In genomic region chr10:5446390-5446926, GRCh38 we compare ENCODE assay signal across 8 cellular contexts. TPM values are rescaled to one million over a fixed set of nuclear protein-coding genes. Genes with fewer than 3 reads are reported as not detected.
DNase-seq lines count a peak whose midpoint lies in the region; ATAC-seq and TF ChIP-seq lines count a peak whose summit lies in the region.

No MANE protein-coding gene starts in this region.

- H3K9me2 ChIP-seq in PC-3 (replicated peaks; ENCODE audit: low read length) = no peaks in the 10 kb centered on the region

- peaks cover 78% of the 10 kb centered on the region for H3K79me2 ChIP-seq in PC-3 (ENCODE audit: low read length)

- peaks cover 37% of the 10 kb centered on the region for H4K20me1 ChIP-seq in PC-3 (ENCODE audit: low read length)

- peak overlapping the region in 1 of 2 donors; percentile 35 for H3K27ac Mint-ChIP-seq in stimulated activated naive CD8-positive, alpha-beta T cell treated with anti-CD3 and anti-CD28 coated beads, Interleukin-15, amount 100 ng/mL, for 72 hours

- DNase-seq in PC-3 (peak; percentile 83), activated gamma-delta T cell treated with Interleukin-2 at 50 U/mL for 16 hours (peak; percentile 56), foreskin keratinocyte (peak; percentile 82 to 93), NCI-H345 treated with DMSO at 0.1 percent for 48 hours (lab: John Stamatoyannopoulos, UW; ENCODE audit: unreplicated experiment) (no peak)
- peak; percentile 76 to 79 for DNase-seq in stimulated activated naive CD8-positive, alpha-beta T cell treated with anti-CD3 and anti-CD28 coated beads, Interleukin-15, amount 100 ng/mL, for 72 hours

- TF ChIP-seq CTCF in PC-3 (conservative IDR thresholded peaks at IDR 0.05; ENCODE audit: low read depth, low read length) (no peak), foreskin keratinocyte (conservative IDR thresholded peaks at IDR 0.05) (peak; percentile 1)

- H2AFZ ChIP-seq in PC-3 (ENCODE audit: low read length) (no peak overlapping the region), neuron (ENCODE audit: low read depth, low read length) (no peak overlapping the region)

- peak overlapping the region; percentile 86 for H3K9ac ChIP-seq in PC-3 (ENCODE audit: low read length)

- H3K4me3 Mint-ChIP-seq in stimulated activated naive CD8-positive, alpha-beta T cell treated with anti-CD3 and anti-CD28 coated beads, Interleukin-15, amount 100 ng/mL, for 72 hours = peak overlapping the region; percentile 68 to 86

- H3K27me3 ChIP-seq in PC-3 (ENCODE audit: low read length) (no peaks in the 10 kb centered on the region), foreskin keratinocyte (no peaks in the 10 kb centered on the region), neuron (ENCODE audit: insufficient read depth, low read length) (no peaks in the 10 kb centered on the region)

- peak overlapping the region; percentile 92 for H3K4me2 ChIP-seq in PC-3 (ENCODE audit: low read length)

- peak; percentile 36 for ATAC-seq in HG03342 (IDR thresholded peaks at IDR 0.05; ENCODE audit: unreplicated experiment)
- ATAC-seq in PC-3 = peak; percentile 88
- peak; percentile 92 for ATAC-seq in foreskin keratinocyte
- peak; percentile 75 for ATAC-seq in stimulated activated naive CD8-positive, alpha-beta T cell treated with anti-CD3 and anti-CD28 coated beads, Interleukin-15, amount 100 ng/mL, for 72 hours

- H3K27ac ChIP-seq in PC-3 (ENCODE audit: low read length) (peak overlapping the region; percentile 37; the same call in 1 of the 2 replicates), foreskin keratinocyte (peak overlapping the region; percentile 77)

- peaks cover 38% of the 10 kb centered on the region for H3K4me1 Mint-ChIP-seq in stimulated activated naive CD8-positive, alpha-beta T cell treated with anti-CD3 and anti-CD28 coated beads, Interleukin-15, amount 100 ng/mL, for 72 hours

- no TSS peak for BruUV-seq in PC-3 (replicated peaks; lab: Mats Ljungman, UMichigan)

- peaks cover 8% of the 10 kb centered on the region; the same call in 1 of the 2 replicates for H3K4me1 ChIP-seq in PC-3 (ENCODE audit: insufficient read depth, low read length)
- peaks cover 11% of the 10 kb centered on the region for H3K4me1 ChIP-seq in foreskin keratinocyte
- H3K4me1 ChIP-seq in neuron (ENCODE audit: insufficient read depth, low read length) = peaks cover 28% of the 10 kb centered on the region

- H3F3A ChIP-seq in PC-3 (ENCODE audit: low read length, unreplicated experiment) = peaks cover 6% of the 10 kb centered on the region

- intact Hi-C loops in PC-3 (cut with micrococcal nuclease) = loop anchor here (1.0 to 5.0 kb wide), 2 partner anchors 100 to 166 kb away; no protein-coding TSS in a partner anchor

- H3K36me3 ChIP-seq in PC-3 (ENCODE audit: low read depth, low read length) (peaks cover 8% of the 10 kb centered on the region), neuron (ENCODE audit: insufficient read depth, low read length) (no peaks in the 10 kb centered on the region)

- no peaks in the 10 kb centered on the region for H3K27me3 Mint-ChIP-seq in stimulated activated naive CD8-positive, alpha-beta T cell treated with anti-CD3 and anti-CD28 coated beads, Interleukin-15, amount 100 ng/mL, for 72 hours

- peak overlapping the region; percentile 37; the same call in 1 of the 2 replicates for H3K4me3 ChIP-seq in GM08714 (ENCODE audit: low read length)
- H3K4me3 ChIP-seq in PC-3 (ENCODE audit: low read length) = peak overlapping the region; percentile 92
- H3K4me3 ChIP-seq in neuron (ENCODE audit: low read length) = peak overlapping the region; percentile 80

- H3K9me3 Mint-ChIP-seq in stimulated activated naive CD8-positive, alpha-beta T cell treated with anti-CD3 and anti-CD28 coated beads, Interleukin-15, amount 100 ng/mL, for 72 hours = no peaks in the 10 kb centered on the region

- POLR2A ChIA-PET in PC-3 (lab: Charles Lee; ENCODE audit: unreplicated experiment) = interaction anchor here (0.6 to 1.2 kb wide), 11 partner anchors 10 to 367 kb away, joined by 3 to 8 read pairs (median 4); partner anchors contain the start of gene GDI2

- H3K9me3 ChIP-seq in PC-3 (ENCODE audit: low read length) (no peaks in the 10 kb centered on the region), neuron (ENCODE audit: low read length) (no peaks in the 10 kb centered on the region)

- CTCF ChIA-PET in PC-3 (lab: Charles Lee) = interaction anchor here (0.6 to 0.9 kb wide), 3 partner anchors 49 to 674 kb away, joined by 3 read pairs; no protein-coding TSS in a partner anchor

RNA-seq across cellular contexts. Expression of gene NET1, which starts 34.1 kb away (rescaled TPM):
- total RNA-seq in PC-3 (2014; rRNA removed) (86.9 and 88.2 TPM in 2 replicates), foreskin keratinocyte (164 and 203 TPM in 2 replicates)
- 63.4 and 64.3 TPM in 2 replicates for polyA plus RNA-seq in foreskin keratinocyte

RNA-seq across cellular contexts. Expression of gene TUBAL3, which starts 41.8 kb away (rescaled TPM):
- total RNA-seq in PC-3 (2014; rRNA removed) = not detected in 2 replicates
- 0.60 and 1.1 TPM in 2 replicates for total RNA-seq in foreskin keratinocyte
- polyA plus RNA-seq in foreskin keratinocyte = 0.35 and 1.0 TPM in 2 replicates

RNA-seq across cellular contexts. Expression of gene CALML5, which starts 52.9 kb away (rescaled TPM):
- not detected in 2 replicates for total RNA-seq in PC-3 (2014; rRNA removed)
- 2.4 and 65.7 TPM in 2 replicates for total RNA-seq in foreskin keratinocyte
- 2.1 and 104 TPM in 2 replicates for polyA plus RNA-seq in foreskin keratinocyte

Comparison
In these comparisons a context has a peak if more than half of its experiments do, and no peak if none do; other contexts are left out.
1. H3K4me3 ChIP-seq: peak in every context shown above with its lines; median percentile 92 in PC-3; 80 in neuron; 37 in GM08714.
2. ATAC-seq: peak in every context shown above with its lines; median percentile 92 in foreskin keratinocyte; 88 in PC-3; 75 in stimulated activated naive CD8-positive, alpha-beta T cell treated with anti-CD3 and anti-CD28 coated beads, Interleukin-15, amount 100 ng/mL, for 72 hours; 36 in HG03342.